8 cellular contexts compared by ENCODE assay signal in the genomic region with DNA sequence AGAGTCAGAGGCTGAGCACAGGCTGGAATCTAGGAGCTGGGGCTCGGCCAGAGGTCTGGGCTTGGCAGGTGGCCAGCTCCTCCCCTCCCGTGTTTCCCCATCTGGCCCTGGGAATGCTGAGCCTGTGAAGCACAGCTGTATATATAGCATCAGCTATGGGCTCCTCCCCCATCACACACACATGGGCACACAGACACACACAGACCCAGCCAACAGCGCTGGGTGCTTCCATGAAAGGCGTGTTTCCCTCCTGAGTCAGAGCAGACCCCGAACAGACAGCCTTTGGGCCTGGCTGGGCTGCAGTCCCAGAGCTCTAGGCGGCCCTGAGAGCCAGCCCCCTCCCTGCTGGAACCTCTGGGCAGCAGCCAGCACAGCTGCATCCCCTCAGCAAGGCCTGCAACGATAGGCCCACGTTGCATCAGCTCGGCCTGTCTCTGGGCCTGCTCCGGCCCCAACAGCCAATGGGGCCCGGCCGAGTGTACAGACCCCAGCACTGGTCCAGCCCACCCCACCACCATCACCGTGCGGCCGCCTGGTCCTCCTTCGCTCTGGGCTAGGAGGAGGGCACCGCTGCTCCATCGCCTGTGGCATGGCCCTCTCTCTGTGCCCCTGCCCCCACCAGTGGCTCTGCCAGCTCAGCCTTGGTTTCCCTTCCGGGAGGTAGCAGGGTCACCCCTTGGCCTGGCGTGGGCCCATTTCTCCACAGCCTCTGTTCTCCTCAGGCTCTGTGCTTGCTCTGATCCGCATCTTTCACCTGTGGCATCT. TPM values are rescaled to one million over a fixed set of nuclear protein-coding genes. Genes with fewer than 3 reads are reported as not detected.
DNase-seq lines count a peak whose midpoint lies in the region; ATAC-seq and TF ChIP-seq lines count a peak whose summit lies in the region.

No MANE protein-coding gene starts in this region.

- H3K27me3 ChIP-seq in body of pancreas (no peaks in the 10 kb centered on the region), iPS-18a (ENCODE audit: control insufficient read depth, insufficient read depth, low read length) (no peaks in the 10 kb centered on the region), smooth muscle cell (ENCODE audit: low read depth) (no peaks in the 10 kb centered on the region)

- in situ Hi-C loops in KBM-7 (cut with MboI; ENCODE audit: low pct_unique_long_range_greater_than_20kb, low sequenced_read_pairs), result no loop called here

- peak overlapping the region; percentile 37 for H3K4me2 ChIP-seq in smooth muscle cell

- TF ChIP-seq POLR2A in body of pancreas (IDR thresholded peaks at IDR 0.05), result peak in 2 of 3 donors; percentile 22 to 30

- ATAC-seq in body of pancreas (peak; percentile 63), HG03571 (IDR thresholded peaks at IDR 0.05; ENCODE audit: unreplicated experiment) (no peak)

- intact Hi-C loops in body of pancreas (cut with DNase I), result no loop called here

- H3K9ac ChIP-seq in iPS-18a (ENCODE audit: low read length) (peak overlapping the region; percentile 54), smooth muscle cell (ENCODE audit: low read depth) (peak overlapping the region; percentile 70)

- H3K79me2 ChIP-seq in smooth muscle cell (ENCODE audit: low read depth), result peaks cover 9% of the 10 kb centered on the region

- H4K20me1 ChIP-seq in smooth muscle cell (ENCODE audit: low read depth), result no peaks in the 10 kb centered on the region

- no peak overlapping the region for H3K4me3 ChIP-seq in body of pancreas
- no peak overlapping the region for H3K4me3 ChIP-seq in iPS-18a (ENCODE audit: low read length)
- no peak overlapping the region for H3K4me3 ChIP-seq in smooth muscle cell

- DNase-seq in NCI-H1092 treated with DMSO at 0.1 percent for 48 hours (lab: John Stamatoyannopoulos, UW) (peak; percentile 65), body of pancreas (peak; percentile 36 to 71 (median 64)), smooth muscle cell (lab: John Stamatoyannopoulos, UW; ENCODE audit: unreplicated experiment) (peak; percentile 98), KBM-7 (no peak), NCI-H146 treated with DMSO at 0.1 percent for 48 hours (lab: John Stamatoyannopoulos, UW; ENCODE audit: unreplicated experiment) (no peak), kidney tubule cell (ENCODE audit: low spot score) (no peak)

- peaks cover 26% of the 10 kb centered on the region for H3F3A ChIP-seq in smooth muscle cell (ENCODE audit: low read depth)

- H3K27ac ChIP-seq in body of pancreas (peak overlapping the region in 1 of 4 donors; percentile 20), iPS-18a (ENCODE audit: low read length) (peak overlapping the region; percentile 60), smooth muscle cell (ENCODE audit: low read depth) (peak overlapping the region; percentile 99)

- H3K9me3 ChIP-seq in body of pancreas (no peaks in the 10 kb centered on the region), iPS-18a (ENCODE audit: control insufficient read depth, low read depth, low read length) (no peaks in the 10 kb centered on the region), smooth muscle cell (replicated peaks; ENCODE audit: low read depth) (no peaks in the 10 kb centered on the region)

- TF ChIP-seq CTCF in body of pancreas (IDR thresholded peaks at IDR 0.05), result no peak
- TF ChIP-seq CTCF in smooth muscle cell (IDR thresholded peaks at IDR 0.05; ENCODE audit: borderline replicate concordance, insufficient read depth, poor library complexity, severe bottlenecking), result no peak

- no peak overlapping the region for H2AFZ ChIP-seq in smooth muscle cell (ENCODE audit: low read depth)

- H3K36me3 ChIP-seq in body of pancreas (replicated peaks in 1 of 2; ENCODE audit: insufficient read depth in 1 of 2, low read depth in 2 of 2) (no peaks in the 10 kb centered on the region), iPS-18a (ENCODE audit: control insufficient read depth, low read depth, low read length) (no peaks in the 10 kb centered on the region), smooth muscle cell (ENCODE audit: low read depth) (no peaks in the 10 kb centered on the region)

- WGBS in body of pancreas, 2 donors, result 69 to 71% methylated on average over 15 to 20 of the region's 21 CpGs
- 38% methylated on average over 21 of the region's 21 CpGs for WGBS in smooth muscle cell (ENCODE audit: low lambda C conversion rate)

- H3K4me1 ChIP-seq in body of pancreas (peaks cover 5% of the 10 kb centered on the region), iPS-18a (ENCODE audit: control insufficient read depth, low read depth, low read length) (peaks cover 22% of the 10 kb centered on the region), smooth muscle cell (ENCODE audit: low read depth) (peaks cover 29% of the 10 kb centered on the region)

RNA-seq across cellular contexts. Expression of a gene that starts 7.6 kb away (rescaled TPM):
- 100 to 1,000 TPM in 1 of 2 donors, 10 to 100 TPM in 1; 78.3 to 166 TPM for total RNA-seq in body of pancreas
- 2,653 and 2,895 TPM in 2 replicates for total RNA-seq in smooth muscle cell
- 1,110 and 1,493 TPM in 2 replicates for polyA plus RNA-seq in smooth muscle cell

RNA-seq across cellular contexts. Expression of a gene that starts 28.7 kb away (rescaled TPM):
- total RNA-seq in body of pancreas, result 10 to 100 TPM; 29.6 to 73.2 TPM
- 2.3 and 3.2 TPM in 2 replicates for total RNA-seq in smooth muscle cell
- 5.8 and 7.1 TPM in 2 replicates for polyA plus RNA-seq in smooth muscle cell

Comparison
In these comparisons a context has a peak if more than half of its experiments do, and no peak if none do; other contexts are left out.
1. DNase-seq: peak in NCI-H1092 treated with DMSO at 0.1 percent for 48 hours (single experiment), body of pancreas (4 of 4) and smooth muscle cell (single experiment); none in KBM-7 (single experiment), NCI-H146 treated with DMSO at 0.1 percent for 48 hours (single experiment) and kidney tubule cell (single experiment).
2. RNA of a gene that starts 7.6 kb away (total RNA-seq): 2,653 to 2,895 TPM in smooth muscle cell; 78.3 to 166 TPM in body of pancreas; every median in the first group is over 10 times any median in the second.